ENCODE assay signal across 18 cellular contexts in the genomic region with DNA sequence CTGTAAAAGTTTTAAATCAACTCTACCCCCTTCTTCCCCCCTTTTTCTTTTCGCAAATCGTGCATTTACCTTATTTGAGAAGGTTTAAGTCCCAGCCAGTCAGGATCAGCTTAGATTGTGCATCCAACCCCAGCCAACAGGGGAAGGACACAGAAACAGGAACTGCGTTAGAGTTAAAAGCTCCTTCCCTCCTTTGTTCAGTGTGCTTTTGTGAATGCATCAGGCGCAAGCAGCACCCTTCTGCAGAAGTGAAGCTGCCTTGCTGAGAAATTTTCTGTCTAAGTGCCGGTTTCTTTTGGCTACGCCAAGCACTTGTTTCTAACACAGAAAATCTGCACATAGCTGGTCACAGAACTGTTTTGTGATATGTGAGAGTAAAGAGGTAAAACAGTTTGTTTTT.
"Had no signal": no experiment of that assay in that cellular context is flagged by ENCODE, and none has a peak within 500 bp of the region (broad histone marks: within the 10 kb centered on the region; RNA-seq: fewer than 3 reads in every experiment).

No MANE protein-coding gene starts in this region.

- FAIRE-seq: colon, islet of Langerhans had no signal

- DNase-seq: effector memory CD8-positive, alpha-beta T cell; esophagus squamous epithelium; foreskin fibroblast; head of caudate nucleus; hippocampal formation; kidney glomerular epithelial cell; mammary epithelial cell; mucosa of descending colon; naive thymus-derived CD8-positive, alpha-beta T cell; ovary; sigmoid colon; stimulated activated CD4-positive, alpha-beta T cell treated with anti-CD3 and anti-CD28 coated beads, Interleukin-2, amount 100 ng/mL, for 24 hours; stimulated activated naive CD4-positive, alpha-beta T cell treated with Interleukin-2 at 50 U/mL for 16 hours; trophoblast cell had no signal

- ATAC-seq: effector memory CD8-positive, alpha-beta T cell; mucosa of descending colon; naive thymus-derived CD8-positive, alpha-beta T cell had no signal

- H3K9me3 ChIP-seq: mucosa of descending colon, right atrium auricular region had no signal

- H3K4me1 ChIP-seq: right atrium auricular region, sigmoid colon had no signal

- H3K4me3 ChIP-seq: esophagus squamous epithelium, mucosa of descending colon, ovary, right atrium auricular region, sigmoid colon, skin epidermis had no signal

- H3K27me3 ChIP-seq: esophagus squamous epithelium, ovary, right atrium auricular region, sigmoid colon had no signal

- H3K36me3 ChIP-seq: esophagus squamous epithelium, ovary, right atrium auricular region, sigmoid colon had no signal

- H3K27ac ChIP-seq: esophagus squamous epithelium, ovary, right atrium auricular region, sigmoid colon, skin epidermis had no signal
